28 cellular contexts compared by ENCODE assay signal in genomic region chr3:110865934-110866333, GRCh38.
"Had no signal": no experiment of that assay in that cellular context is flagged by ENCODE, and none has a peak within 500 bp of the region (broad histone marks: within the 10 kb centered on the region; RNA-seq: fewer than 3 reads in every experiment).

No MANE protein-coding gene starts in this region.

- H3K9me3 Mint-ChIP-seq: naive thymus-derived CD8-positive, alpha-beta T cell; natural killer cell treated with Interleukin-12 subunit alpha and Interleukin-12 subunit beta and Interleukin-15 and Interleukin-18, amount 100 ng/mL, for 72 hours; nephron progenitor cell; neural crest cell; stimulated activated effector memory CD8-positive, alpha-beta T cell treated with anti-CD3 and anti-CD28 coated beads, Interleukin-12 subunit alpha, Interleukin-12 subunit beta, amount 100 ng/mL, for 72 hours; stimulated activated naive B cell treated with anti-CD40 and anti-IgM and Interleukin-4, amounts not matched to agents 10 μg/mL and 1 μg/mL and 100 μg/mL, for 72 hours; stimulated activated naive CD8-positive, alpha-beta T cell treated with anti-CD3 and anti-CD28 coated beads, Interleukin-15, Interleukin-2, amounts not matched to agents 100 ng/mL and 50 ng/mL, for 24 hours; type B pancreatic cell had no signal

- H3K4me3 ChIP-seq: pancreas, psoas muscle, right lobe of liver, sigmoid colon, stomach, suprapubic skin, testis, tibial artery, transverse colon, upper lobe of right lung, uterus had no signal

- H3K4me1 Mint-ChIP-seq: naive thymus-derived CD8-positive, alpha-beta T cell; neural crest cell; stimulated activated effector memory CD8-positive, alpha-beta T cell treated with anti-CD3 and anti-CD28 coated beads, Interleukin-12 subunit alpha, Interleukin-12 subunit beta, amount 100 ng/mL, for 72 hours; stimulated activated naive B cell treated with anti-CD40 and anti-IgM and Interleukin-4, amounts not matched to agents 10 μg/mL and 1 μg/mL and 100 μg/mL, for 72 hours had no signal

- H3K4me1 ChIP-seq: pancreas, psoas muscle, right lobe of liver, sigmoid colon, stomach, suprapubic skin, testis, tibial artery, transverse colon, upper lobe of right lung, uterus had no signal

- DNase-seq: naive thymus-derived CD8-positive, alpha-beta T cell; nephron progenitor cell; nucleus accumbens; pancreas; psoas muscle; right cardiac atrium; right lobe of liver; sigmoid colon; small intestine; stimulated activated CD4-positive, alpha-beta T cell treated with anti-CD3 and anti-CD28 coated beads, Interleukin-15, amount 100 ng/mL, for 24 hours; stimulated activated CD4-positive, alpha-beta T cell treated with anti-CD3 and anti-CD28 coated beads, Interleukin-2, amount 100 ng/mL, for 24 hours; stimulated activated CD4-positive, alpha-beta T cell treated with anti-CD3 and anti-CD28 coated beads, Interleukin-2, amount 100 ng/mL, for 48 hours; stimulated activated CD4-positive, alpha-beta T cell treated with anti-CD3 and anti-CD28 coated beads, Interleukin-4, amount 100 ng/mL, for 24 hours; stimulated activated naive B cell treated with anti-CD40 and anti-IgM and Interleukin-4, amounts not matched to agents 10 μg/mL and 1 μg/mL and 100 μg/mL, for 72 hours; stimulated activated naive CD4-positive, alpha-beta T cell treated with Interleukin-2 at 50 U/mL for 16 hours; stomach; testis; tibial artery; transverse colon; upper lobe of right lung; uterus had no signal

- H3K27me3 ChIP-seq: neutrophil, pancreas, right lobe of liver, sigmoid colon, stomach, suprapubic skin, testis, tibial artery, transverse colon, upper lobe of right lung, uterus had no signal

- H3K27ac ChIP-seq: neutrophil, pancreas, psoas muscle, right lobe of liver, sigmoid colon, stomach, suprapubic skin, testis, tibial artery, transverse colon, upper lobe of right lung, uterus had no signal

- ATAC-seq: naive thymus-derived CD8-positive, alpha-beta T cell; natural killer cell treated with Interleukin-12 subunit alpha and Interleukin-12 subunit beta and Interleukin-15 and Interleukin-18, amount 100 ng/mL, for 72 hours; pancreas; psoas muscle; right cardiac atrium; stimulated activated effector memory CD8-positive, alpha-beta T cell treated with anti-CD3 and anti-CD28 coated beads, Interleukin-12 subunit alpha, Interleukin-12 subunit beta, amount 100 ng/mL, for 72 hours; stimulated activated naive B cell treated with anti-CD40 and anti-IgM and Interleukin-4, amounts not matched to agents 10 μg/mL and 1 μg/mL and 100 μg/mL, for 72 hours; upper lobe of right lung had no signal

- H3K9me3 ChIP-seq: neutrophil, pancreas, psoas muscle, right lobe of liver, sigmoid colon, stomach, testis, tibial artery, transverse colon, upper lobe of right lung, uterus had no signal

- H3K27me3 Mint-ChIP-seq: natural killer cell treated with Interleukin-12 subunit alpha and Interleukin-12 subunit beta and Interleukin-15 and Interleukin-18, amount 100 ng/mL, for 72 hours; stimulated activated naive B cell treated with anti-CD40 and anti-IgM and Interleukin-4, amounts not matched to agents 10 μg/mL and 1 μg/mL and 100 μg/mL, for 72 hours; stimulated activated naive CD8-positive, alpha-beta T cell treated with anti-CD3 and anti-CD28 coated beads, Interleukin-15, Interleukin-2, amounts not matched to agents 100 ng/mL and 50 ng/mL, for 24 hours; type B pancreatic cell had no signal

- H3K36me3 Mint-ChIP-seq: naive thymus-derived CD8-positive, alpha-beta T cell; natural killer cell treated with Interleukin-12 subunit alpha and Interleukin-12 subunit beta and Interleukin-15 and Interleukin-18, amount 100 ng/mL, for 72 hours; stimulated activated effector memory CD8-positive, alpha-beta T cell treated with anti-CD3 and anti-CD28 coated beads, Interleukin-12 subunit alpha, Interleukin-12 subunit beta, amount 100 ng/mL, for 72 hours; stimulated activated naive B cell treated with anti-CD40 and anti-IgM and Interleukin-4, amounts not matched to agents 10 μg/mL and 1 μg/mL and 100 μg/mL, for 72 hours; type B pancreatic cell had no signal

- H3K36me3 ChIP-seq: neutrophil, pancreas, right lobe of liver, sigmoid colon, stomach, suprapubic skin, tibial artery, transverse colon, upper lobe of right lung, uterus had no signal

- H3K4me3 Mint-ChIP-seq: naive thymus-derived CD8-positive, alpha-beta T cell; natural killer cell treated with Interleukin-12 subunit alpha and Interleukin-12 subunit beta and Interleukin-15 and Interleukin-18, amount 100 ng/mL, for 72 hours; nephron progenitor cell; neural crest cell; stimulated activated effector memory CD8-positive, alpha-beta T cell treated with anti-CD3 and anti-CD28 coated beads, Interleukin-12 subunit alpha, Interleukin-12 subunit beta, amount 100 ng/mL, for 72 hours; stimulated activated naive B cell treated with anti-CD40 and anti-IgM and Interleukin-4, amounts not matched to agents 10 μg/mL and 1 μg/mL and 100 μg/mL, for 72 hours; stimulated activated naive CD8-positive, alpha-beta T cell treated with anti-CD3 and anti-CD28 coated beads, Interleukin-15, Interleukin-2, amounts not matched to agents 100 ng/mL and 50 ng/mL, for 24 hours; type B pancreatic cell had no signal

- H3K27ac Mint-ChIP-seq: naive thymus-derived CD8-positive, alpha-beta T cell; natural killer cell treated with Interleukin-12 subunit alpha and Interleukin-12 subunit beta and Interleukin-15 and Interleukin-18, amount 100 ng/mL, for 72 hours; stimulated activated effector memory CD8-positive, alpha-beta T cell treated with anti-CD3 and anti-CD28 coated beads, Interleukin-12 subunit alpha, Interleukin-12 subunit beta, amount 100 ng/mL, for 72 hours; stimulated activated naive B cell treated with anti-CD40 and anti-IgM and Interleukin-4, amounts not matched to agents 10 μg/mL and 1 μg/mL and 100 μg/mL, for 72 hours; stimulated activated naive CD8-positive, alpha-beta T cell treated with anti-CD3 and anti-CD28 coated beads, Interleukin-15, Interleukin-2, amounts not matched to agents 100 ng/mL and 50 ng/mL, for 24 hours; type B pancreatic cell had no signal
